In the genomic region with DNA sequence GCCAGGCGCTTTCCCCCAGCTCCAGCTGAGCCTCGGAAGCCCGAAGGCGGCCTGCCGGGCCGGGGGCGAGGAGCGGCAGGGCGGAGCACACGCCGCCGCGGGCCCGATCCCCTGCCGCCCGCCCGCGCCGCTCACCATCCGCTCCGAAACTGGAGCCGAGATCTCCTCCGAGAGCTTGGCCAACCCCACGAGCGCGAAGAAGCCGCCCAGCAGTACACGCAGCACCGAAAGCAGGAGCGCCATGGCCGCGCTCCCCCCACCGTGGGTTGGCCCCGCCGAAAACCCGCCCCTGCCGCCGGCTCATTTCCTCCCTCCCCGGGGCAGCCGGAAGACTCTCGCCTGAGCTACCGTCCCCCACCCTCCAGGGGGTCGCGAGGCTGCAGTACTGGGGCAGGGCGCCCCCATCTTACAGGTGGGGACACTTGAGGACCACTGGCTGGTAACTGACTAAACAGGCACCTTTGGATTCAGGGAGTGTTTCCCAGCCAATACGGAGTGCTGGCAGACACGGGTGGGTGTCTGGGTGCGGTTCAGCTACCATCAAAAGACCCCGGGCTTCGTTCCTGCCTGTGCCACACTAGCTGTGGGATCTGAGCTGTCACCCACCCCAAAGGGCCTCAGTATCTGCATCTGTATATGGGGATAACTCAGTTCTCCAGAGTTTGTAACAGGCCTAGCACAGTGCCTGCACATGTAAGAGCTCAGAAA, we compare ENCODE assay signal across 1 cellular context.
TF ChIP-seq lines count a peak whose summit lies in the region.

TSS of gene TMEM35B (minus strand) at position 285 of the 708 bp plus-strand sequence. CDS start at position 243, 42 bp downstream.

TF ChIP-seq in HEK293, 187 proteins besides CTCF, POLR2A, EP300 and RAD21 (continued from another document and continues in another):
- TF ChIP-seq, protein P1, sequence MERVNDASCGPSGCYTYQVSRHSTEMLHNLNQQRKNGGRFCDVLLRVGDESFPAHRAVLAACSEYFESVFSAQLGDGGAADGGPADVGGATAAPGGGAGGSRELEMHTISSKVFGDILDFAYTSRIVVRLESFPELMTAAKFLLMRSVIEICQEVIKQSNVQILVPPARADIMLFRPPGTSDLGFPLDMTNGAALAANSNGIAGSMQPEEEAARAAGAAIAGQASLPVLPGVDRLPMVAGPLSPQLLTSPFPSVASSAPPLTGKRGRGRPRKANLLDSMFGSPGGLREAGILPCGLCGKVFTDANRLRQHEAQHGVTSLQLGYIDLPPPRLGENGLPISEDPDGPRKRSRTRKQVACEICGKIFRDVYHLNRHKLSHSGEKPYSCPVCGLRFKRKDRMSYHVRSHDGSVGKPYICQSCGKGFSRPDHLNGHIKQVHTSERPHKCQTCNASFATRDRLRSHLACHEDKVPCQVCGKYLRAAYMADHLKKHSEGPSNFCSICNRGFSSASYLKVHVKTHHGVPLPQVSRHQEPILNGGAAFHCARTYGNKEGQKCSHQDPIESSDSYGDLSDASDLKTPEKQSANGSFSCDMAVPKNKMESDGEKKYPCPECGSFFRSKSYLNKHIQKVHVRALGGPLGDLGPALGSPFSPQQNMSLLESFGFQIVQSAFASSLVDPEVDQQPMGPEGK (tag by site-specific recombination; IDR thresholded peaks at IDR 0.05) = peak; percentile 88
- TF ChIP-seq ZNF549 (tag by site-specific recombination; IDR thresholded peaks at IDR 0.05) = no peak
- peak; percentile 84 for TF ChIP-seq GLIS1 (tag by site-specific recombination; IDR thresholded peaks at IDR 0.05)
- TF ChIP-seq, protein P2, sequence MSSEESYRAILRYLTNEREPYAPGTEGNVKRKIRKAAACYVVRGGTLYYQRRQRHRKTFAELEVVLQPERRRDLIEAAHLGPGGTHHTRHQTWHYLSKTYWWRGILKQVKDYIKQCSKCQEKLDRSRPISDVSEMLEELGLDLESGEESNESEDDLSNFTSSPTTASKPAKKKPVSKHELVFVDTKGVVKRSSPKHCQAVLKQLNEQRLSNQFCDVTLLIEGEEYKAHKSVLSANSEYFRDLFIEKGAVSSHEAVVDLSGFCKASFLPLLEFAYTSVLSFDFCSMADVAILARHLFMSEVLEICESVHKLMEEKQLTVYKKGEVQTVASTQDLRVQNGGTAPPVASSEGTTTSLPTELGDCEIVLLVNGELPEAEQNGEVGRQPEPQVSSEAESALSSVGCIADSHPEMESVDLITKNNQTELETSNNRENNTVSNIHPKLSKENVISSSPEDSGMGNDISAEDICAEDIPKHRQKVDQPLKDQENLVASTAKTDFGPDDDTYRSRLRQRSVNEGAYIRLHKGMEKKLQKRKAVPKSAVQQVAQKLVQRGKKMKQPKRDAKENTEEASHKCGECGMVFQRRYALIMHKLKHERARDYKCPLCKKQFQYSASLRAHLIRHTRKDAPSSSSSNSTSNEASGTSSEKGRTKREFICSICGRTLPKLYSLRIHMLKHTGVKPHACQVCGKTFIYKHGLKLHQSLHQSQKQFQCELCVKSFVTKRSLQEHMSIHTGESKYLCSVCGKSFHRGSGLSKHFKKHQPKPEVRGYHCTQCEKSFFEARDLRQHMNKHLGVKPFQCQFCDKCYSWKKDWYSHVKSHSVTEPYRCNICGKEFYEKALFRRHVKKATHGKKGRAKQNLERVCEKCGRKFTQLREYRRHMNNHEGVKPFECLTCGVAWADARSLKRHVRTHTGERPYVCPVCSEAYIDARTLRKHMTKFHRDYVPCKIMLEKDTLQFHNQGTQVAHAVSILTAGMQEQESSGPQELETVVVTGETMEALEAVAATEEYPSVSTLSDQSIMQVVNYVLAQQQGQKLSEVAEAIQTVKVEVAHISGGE (tag by site-specific recombination; conservative IDR thresholded peaks at IDR 0.05; ENCODE audit: low read depth) = peak; percentile 84
- peak; percentile 37; the same call in 1 of the 2 replicates for TF ChIP-seq ZNF692 (tag by site-specific recombination; IDR thresholded peaks at IDR 0.05)
- no peak for TF ChIP-seq ZBTB1 (tag by site-specific recombination; IDR thresholded peaks at IDR 0.05)
- peak; percentile 86 for TF ChIP-seq ZNF423 (tag by site-specific recombination; IDR thresholded peaks at IDR 0.05)
- TF ChIP-seq, protein P3, sequence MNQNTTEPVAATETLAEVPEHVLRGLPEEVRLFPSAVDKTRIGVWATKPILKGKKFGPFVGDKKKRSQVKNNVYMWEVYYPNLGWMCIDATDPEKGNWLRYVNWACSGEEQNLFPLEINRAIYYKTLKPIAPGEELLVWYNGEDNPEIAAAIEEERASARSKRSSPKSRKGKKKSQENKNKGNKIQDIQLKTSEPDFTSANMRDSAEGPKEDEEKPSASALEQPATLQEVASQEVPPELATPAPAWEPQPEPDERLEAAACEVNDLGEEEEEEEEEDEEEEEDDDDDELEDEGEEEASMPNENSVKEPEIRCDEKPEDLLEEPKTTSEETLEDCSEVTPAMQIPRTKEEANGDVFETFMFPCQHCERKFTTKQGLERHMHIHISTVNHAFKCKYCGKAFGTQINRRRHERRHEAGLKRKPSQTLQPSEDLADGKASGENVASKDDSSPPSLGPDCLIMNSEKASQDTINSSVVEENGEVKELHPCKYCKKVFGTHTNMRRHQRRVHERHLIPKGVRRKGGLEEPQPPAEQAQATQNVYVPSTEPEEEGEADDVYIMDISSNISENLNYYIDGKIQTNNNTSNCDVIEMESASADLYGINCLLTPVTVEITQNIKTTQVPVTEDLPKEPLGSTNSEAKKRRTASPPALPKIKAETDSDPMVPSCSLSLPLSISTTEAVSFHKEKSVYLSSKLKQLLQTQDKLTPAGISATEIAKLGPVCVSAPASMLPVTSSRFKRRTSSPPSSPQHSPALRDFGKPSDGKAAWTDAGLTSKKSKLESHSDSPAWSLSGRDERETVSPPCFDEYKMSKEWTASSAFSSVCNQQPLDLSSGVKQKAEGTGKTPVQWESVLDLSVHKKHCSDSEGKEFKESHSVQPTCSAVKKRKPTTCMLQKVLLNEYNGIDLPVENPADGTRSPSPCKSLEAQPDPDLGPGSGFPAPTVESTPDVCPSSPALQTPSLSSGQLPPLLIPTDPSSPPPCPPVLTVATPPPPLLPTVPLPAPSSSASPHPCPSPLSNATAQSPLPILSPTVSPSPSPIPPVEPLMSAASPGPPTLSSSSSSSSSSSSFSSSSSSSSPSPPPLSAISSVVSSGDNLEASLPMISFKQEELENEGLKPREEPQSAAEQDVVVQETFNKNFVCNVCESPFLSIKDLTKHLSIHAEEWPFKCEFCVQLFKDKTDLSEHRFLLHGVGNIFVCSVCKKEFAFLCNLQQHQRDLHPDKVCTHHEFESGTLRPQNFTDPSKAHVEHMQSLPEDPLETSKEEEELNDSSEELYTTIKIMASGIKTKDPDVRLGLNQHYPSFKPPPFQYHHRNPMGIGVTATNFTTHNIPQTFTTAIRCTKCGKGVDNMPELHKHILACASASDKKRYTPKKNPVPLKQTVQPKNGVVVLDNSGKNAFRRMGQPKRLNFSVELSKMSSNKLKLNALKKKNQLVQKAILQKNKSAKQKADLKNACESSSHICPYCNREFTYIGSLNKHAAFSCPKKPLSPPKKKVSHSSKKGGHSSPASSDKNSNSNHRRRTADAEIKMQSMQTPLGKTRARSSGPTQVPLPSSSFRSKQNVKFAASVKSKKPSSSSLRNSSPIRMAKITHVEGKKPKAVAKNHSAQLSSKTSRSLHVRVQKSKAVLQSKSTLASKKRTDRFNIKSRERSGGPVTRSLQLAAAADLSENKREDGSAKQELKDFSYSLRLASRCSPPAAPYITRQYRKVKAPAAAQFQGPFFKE (tag by site-specific recombination; IDR thresholded peaks at IDR 0.05; ENCODE audit: borderline replicate concordance) = no peak
- TF ChIP-seq ZNF670 (tag by site-specific recombination; IDR thresholded peaks at IDR 0.05; ENCODE audit: low read depth) = no peak
- no peak for TF ChIP-seq ZNF837 (tag by site-specific recombination; IDR thresholded peaks at IDR 0.05)
- TF ChIP-seq ZNF416 (tag by site-specific recombination; IDR thresholded peaks at IDR 0.05) = no peak
- peak; percentile 66; the same call in 1 of the 2 replicates for TF ChIP-seq SP7 (tag by site-specific recombination; IDR thresholded peaks at IDR 0.05)
- peak; percentile 75 for TF ChIP-seq SCRT2 (tag by site-specific recombination; IDR thresholded peaks at IDR 0.05)
- TF ChIP-seq ZXDB (tag by site-specific recombination; IDR thresholded peaks at IDR 0.05) = peak; percentile 87
- TF ChIP-seq ZBTB17 (tag by site-specific recombination; IDR thresholded peaks at IDR 0.05) = 0 out of 2 replicates have a peak, but pooled peaks have one; percentile 12
- no peak for TF ChIP-seq ZNF658 (tag by site-specific recombination; IDR thresholded peaks at IDR 0.05)
- peak; percentile 73; the same call in 1 of the 2 replicates for TF ChIP-seq ZBTB10 (tag by site-specific recombination; IDR thresholded peaks at IDR 0.05)
- TF ChIP-seq, protein P4, sequence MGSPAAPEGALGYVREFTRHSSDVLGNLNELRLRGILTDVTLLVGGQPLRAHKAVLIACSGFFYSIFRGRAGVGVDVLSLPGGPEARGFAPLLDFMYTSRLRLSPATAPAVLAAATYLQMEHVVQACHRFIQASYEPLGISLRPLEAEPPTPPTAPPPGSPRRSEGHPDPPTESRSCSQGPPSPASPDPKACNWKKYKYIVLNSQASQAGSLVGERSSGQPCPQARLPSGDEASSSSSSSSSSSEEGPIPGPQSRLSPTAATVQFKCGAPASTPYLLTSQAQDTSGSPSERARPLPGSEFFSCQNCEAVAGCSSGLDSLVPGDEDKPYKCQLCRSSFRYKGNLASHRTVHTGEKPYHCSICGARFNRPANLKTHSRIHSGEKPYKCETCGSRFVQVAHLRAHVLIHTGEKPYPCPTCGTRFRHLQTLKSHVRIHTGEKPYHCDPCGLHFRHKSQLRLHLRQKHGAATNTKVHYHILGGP (tag by site-specific recombination; IDR thresholded peaks at IDR 0.05) = no peak
- TF ChIP-seq ZSCAN18 (tag by site-specific recombination; IDR thresholded peaks at IDR 0.05) = no peak
- TF ChIP-seq ZNF114 (tag by site-specific recombination; IDR thresholded peaks at IDR 0.05) = no peak
- no peak for TF ChIP-seq SALL2 (tag by site-specific recombination; IDR thresholded peaks at IDR 0.05; ENCODE audit: borderline replicate concordance)
- TF ChIP-seq, protein P5, sequence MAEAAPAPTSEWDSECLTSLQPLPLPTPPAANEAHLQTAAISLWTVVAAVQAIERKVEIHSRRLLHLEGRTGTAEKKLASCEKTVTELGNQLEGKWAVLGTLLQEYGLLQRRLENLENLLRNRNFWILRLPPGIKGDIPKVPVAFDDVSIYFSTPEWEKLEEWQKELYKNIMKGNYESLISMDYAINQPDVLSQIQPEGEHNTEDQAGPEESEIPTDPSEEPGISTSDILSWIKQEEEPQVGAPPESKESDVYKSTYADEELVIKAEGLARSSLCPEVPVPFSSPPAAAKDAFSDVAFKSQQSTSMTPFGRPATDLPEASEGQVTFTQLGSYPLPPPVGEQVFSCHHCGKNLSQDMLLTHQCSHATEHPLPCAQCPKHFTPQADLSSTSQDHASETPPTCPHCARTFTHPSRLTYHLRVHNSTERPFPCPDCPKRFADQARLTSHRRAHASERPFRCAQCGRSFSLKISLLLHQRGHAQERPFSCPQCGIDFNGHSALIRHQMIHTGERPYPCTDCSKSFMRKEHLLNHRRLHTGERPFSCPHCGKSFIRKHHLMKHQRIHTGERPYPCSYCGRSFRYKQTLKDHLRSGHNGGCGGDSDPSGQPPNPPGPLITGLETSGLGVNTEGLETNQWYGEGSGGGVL (tag by site-specific recombination; IDR thresholded peaks at IDR 0.05) = peak; percentile 95
- TF ChIP-seq ZBTB21 (tag by site-specific recombination; IDR thresholded peaks at IDR 0.05) = no peak
